In genomic region chr5:31854181-31854624, GRCh38 we compare ENCODE assay signal across 8 cellular contexts.
A peak's percentile ranks its signal among the peaks of the same experiment; 100 is the strongest.
DNase-seq lines count a peak whose midpoint lies in the region; ATAC-seq and TF ChIP-seq lines count a peak whose summit lies in the region.

No MANE protein-coding gene starts in this region.

- TF ChIP-seq CTCF in CD4-positive, alpha-beta T cell (IDR thresholded peaks at IDR 0.05), result no peak
- no peak for TF ChIP-seq CTCF in RWPE2 (IDR thresholded peaks at IDR 0.05; ENCODE audit: poor library complexity, severe bottlenecking)

- H3K4me3 ChIP-seq in RWPE2 (ENCODE audit: severe bottlenecking) (peak overlapping the region; percentile 49), muscle layer of duodenum (ENCODE audit: low read depth in 1 of 2, low read length in 2 of 2) (peak overlapping the region; percentile 53 to 75)

- intact Hi-C loops in CD4-positive, alpha-beta T cell (cut with DNase I, micrococcal nuclease), result loop anchor here in 1 of 2 experiments (10.0 kb wide), 1 partner anchor 221 kb away; no protein-coding TSS in a partner anchor

- H3K4me1 ChIP-seq in RWPE2 (ENCODE audit: insufficient read depth, poor library complexity, severe bottlenecking), result peaks cover 19% of the 10 kb centered on the region
- H3K4me1 ChIP-seq in muscle layer of duodenum (ENCODE audit: control insufficient read depth in 1 of 2, insufficient read depth in 2 of 2, low read length in 2 of 2), result peaks cover 0 to 3% of the 10 kb centered on the region in 2 donors

- peak overlapping the region; percentile 60 for H3K27ac Mint-ChIP-seq in CD4-positive, alpha-beta T cell

- peak overlapping the region; percentile 83 for H3K4me3 Mint-ChIP-seq in CD4-positive, alpha-beta T cell

- ATAC-seq in CD4-positive, alpha-beta T cell (ENCODE audit: poor library complexity), result peak; percentile 36
- peak; percentile 73 for ATAC-seq in RWPE2 (ENCODE audit: low read depth)
- peak; percentile 41 for ATAC-seq in esophagus mucosa
- no peak for ATAC-seq in GM21447 (IDR thresholded peaks at IDR 0.05; ENCODE audit: unreplicated experiment)

- peaks cover 24% of the 10 kb centered on the region for H3K27me3 ChIP-seq in CD4-positive, alpha-beta T cell (ENCODE audit: control insufficient read depth, insufficient read depth, low read length)
- H3K27me3 ChIP-seq in RWPE2 (ENCODE audit: insufficient read depth, poor library complexity, severe bottlenecking) (no peaks in the 10 kb centered on the region), muscle layer of duodenum (ENCODE audit: low read depth, low read length) (no peaks in the 10 kb centered on the region)

- peaks cover 4% of the 10 kb centered on the region for H3K9me3 Mint-ChIP-seq in CD4-positive, alpha-beta T cell

- H3K36me3 ChIP-seq in RWPE2 (ENCODE audit: low read depth) (peaks cover 4% of the 10 kb centered on the region), muscle layer of duodenum (ENCODE audit: control insufficient read depth in 1 of 2, insufficient read depth in 2 of 2, low read length in 2 of 2) (no peaks in the 10 kb centered on the region)

- no peak overlapping the region for H3K27ac ChIP-seq in CD4-positive, alpha-beta T cell (ENCODE audit: low read depth, low read length)
- H3K27ac ChIP-seq in RWPE2 (ENCODE audit: poor library complexity, severe bottlenecking) (peak overlapping the region; percentile 76), muscle layer of duodenum (ENCODE audit: low read length) (no peak overlapping the region)

- H3K4me1 Mint-ChIP-seq in CD4-positive, alpha-beta T cell (ENCODE audit: low read depth), result peaks cover 29% of the 10 kb centered on the region

- CTCF ChIA-PET in CD4-positive, alpha-beta T cell (lab: Charles Lee), result interaction anchor here (0.9 kb wide), 1 partner anchor 223 kb away, joined by 3 read pairs; no protein-coding TSS in a partner anchor

- peaks cover 7% of the 10 kb centered on the region for H3K9me3 ChIP-seq in CD4-positive, alpha-beta T cell (ENCODE audit: control insufficient read depth, low read length)
- H3K9me3 ChIP-seq in RWPE2 (ENCODE audit: severe bottlenecking) (peaks cover 2% of the 10 kb centered on the region), muscle layer of duodenum (ENCODE audit: control insufficient read depth in 1 of 2, low read length in 2 of 2) (peaks cover 2 to 13% of the 10 kb centered on the region in 2 donors)

- H3K27me3 Mint-ChIP-seq in CD4-positive, alpha-beta T cell, result peaks cover 23% of the 10 kb centered on the region

- POLR2A ChIA-PET in CD4-positive, alpha-beta T cell (lab: Charles Lee), result interaction anchor here (0.8 to 3.1 kb wide), 5 partner anchors 9 to 319 kb away, joined by 3 to 48 read pairs (median 4); no protein-coding TSS in a partner anchor

- H3K36me3 Mint-ChIP-seq in CD4-positive, alpha-beta T cell (ENCODE audit: low read depth), result peaks cover 16% of the 10 kb centered on the region

- DNase-seq in CD4-positive, alpha-beta T cell, result peak in 1 of 10 experiments; percentile 2
- DNase-seq in RWPE2 (ENCODE audit: low spot score) (peak; percentile 87), NCI-H1694 (lab: John Stamatoyannopoulos, UW) (no peak), activated gamma-delta T cell (lab: John Stamatoyannopoulos, UW) (no peak), NCI-H2029 (lab: John Stamatoyannopoulos, UW) (no peak)
